1 cellular context compared by ENCODE assay signal in the genomic region with DNA sequence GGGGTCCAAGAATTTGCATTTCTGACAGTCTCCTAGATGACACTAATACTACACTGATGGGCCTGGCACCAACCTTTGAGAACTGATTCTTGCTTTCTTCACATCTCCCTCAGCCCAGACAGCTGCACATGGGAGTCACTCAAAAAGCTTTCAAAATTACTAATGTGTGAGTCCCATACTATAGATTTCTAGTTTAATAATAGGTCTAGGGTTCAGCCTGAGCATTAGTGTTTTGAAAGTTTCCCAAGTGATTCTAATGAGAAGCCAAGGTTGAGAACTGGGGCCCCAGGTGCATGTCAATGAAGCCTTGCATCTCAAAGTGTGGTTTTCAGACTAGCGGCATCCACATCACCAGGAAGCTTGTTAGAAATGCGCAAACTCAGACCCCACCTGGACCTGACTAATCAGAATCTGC.
TF ChIP-seq lines count a peak whose summit lies in the region.

No MANE protein-coding gene starts in this region.

TF ChIP-seq in GM23338, 12 proteins besides CTCF, POLR2A, EP300 and RAD21 (continued from another document):
- TF ChIP-seq, protein P1, sequence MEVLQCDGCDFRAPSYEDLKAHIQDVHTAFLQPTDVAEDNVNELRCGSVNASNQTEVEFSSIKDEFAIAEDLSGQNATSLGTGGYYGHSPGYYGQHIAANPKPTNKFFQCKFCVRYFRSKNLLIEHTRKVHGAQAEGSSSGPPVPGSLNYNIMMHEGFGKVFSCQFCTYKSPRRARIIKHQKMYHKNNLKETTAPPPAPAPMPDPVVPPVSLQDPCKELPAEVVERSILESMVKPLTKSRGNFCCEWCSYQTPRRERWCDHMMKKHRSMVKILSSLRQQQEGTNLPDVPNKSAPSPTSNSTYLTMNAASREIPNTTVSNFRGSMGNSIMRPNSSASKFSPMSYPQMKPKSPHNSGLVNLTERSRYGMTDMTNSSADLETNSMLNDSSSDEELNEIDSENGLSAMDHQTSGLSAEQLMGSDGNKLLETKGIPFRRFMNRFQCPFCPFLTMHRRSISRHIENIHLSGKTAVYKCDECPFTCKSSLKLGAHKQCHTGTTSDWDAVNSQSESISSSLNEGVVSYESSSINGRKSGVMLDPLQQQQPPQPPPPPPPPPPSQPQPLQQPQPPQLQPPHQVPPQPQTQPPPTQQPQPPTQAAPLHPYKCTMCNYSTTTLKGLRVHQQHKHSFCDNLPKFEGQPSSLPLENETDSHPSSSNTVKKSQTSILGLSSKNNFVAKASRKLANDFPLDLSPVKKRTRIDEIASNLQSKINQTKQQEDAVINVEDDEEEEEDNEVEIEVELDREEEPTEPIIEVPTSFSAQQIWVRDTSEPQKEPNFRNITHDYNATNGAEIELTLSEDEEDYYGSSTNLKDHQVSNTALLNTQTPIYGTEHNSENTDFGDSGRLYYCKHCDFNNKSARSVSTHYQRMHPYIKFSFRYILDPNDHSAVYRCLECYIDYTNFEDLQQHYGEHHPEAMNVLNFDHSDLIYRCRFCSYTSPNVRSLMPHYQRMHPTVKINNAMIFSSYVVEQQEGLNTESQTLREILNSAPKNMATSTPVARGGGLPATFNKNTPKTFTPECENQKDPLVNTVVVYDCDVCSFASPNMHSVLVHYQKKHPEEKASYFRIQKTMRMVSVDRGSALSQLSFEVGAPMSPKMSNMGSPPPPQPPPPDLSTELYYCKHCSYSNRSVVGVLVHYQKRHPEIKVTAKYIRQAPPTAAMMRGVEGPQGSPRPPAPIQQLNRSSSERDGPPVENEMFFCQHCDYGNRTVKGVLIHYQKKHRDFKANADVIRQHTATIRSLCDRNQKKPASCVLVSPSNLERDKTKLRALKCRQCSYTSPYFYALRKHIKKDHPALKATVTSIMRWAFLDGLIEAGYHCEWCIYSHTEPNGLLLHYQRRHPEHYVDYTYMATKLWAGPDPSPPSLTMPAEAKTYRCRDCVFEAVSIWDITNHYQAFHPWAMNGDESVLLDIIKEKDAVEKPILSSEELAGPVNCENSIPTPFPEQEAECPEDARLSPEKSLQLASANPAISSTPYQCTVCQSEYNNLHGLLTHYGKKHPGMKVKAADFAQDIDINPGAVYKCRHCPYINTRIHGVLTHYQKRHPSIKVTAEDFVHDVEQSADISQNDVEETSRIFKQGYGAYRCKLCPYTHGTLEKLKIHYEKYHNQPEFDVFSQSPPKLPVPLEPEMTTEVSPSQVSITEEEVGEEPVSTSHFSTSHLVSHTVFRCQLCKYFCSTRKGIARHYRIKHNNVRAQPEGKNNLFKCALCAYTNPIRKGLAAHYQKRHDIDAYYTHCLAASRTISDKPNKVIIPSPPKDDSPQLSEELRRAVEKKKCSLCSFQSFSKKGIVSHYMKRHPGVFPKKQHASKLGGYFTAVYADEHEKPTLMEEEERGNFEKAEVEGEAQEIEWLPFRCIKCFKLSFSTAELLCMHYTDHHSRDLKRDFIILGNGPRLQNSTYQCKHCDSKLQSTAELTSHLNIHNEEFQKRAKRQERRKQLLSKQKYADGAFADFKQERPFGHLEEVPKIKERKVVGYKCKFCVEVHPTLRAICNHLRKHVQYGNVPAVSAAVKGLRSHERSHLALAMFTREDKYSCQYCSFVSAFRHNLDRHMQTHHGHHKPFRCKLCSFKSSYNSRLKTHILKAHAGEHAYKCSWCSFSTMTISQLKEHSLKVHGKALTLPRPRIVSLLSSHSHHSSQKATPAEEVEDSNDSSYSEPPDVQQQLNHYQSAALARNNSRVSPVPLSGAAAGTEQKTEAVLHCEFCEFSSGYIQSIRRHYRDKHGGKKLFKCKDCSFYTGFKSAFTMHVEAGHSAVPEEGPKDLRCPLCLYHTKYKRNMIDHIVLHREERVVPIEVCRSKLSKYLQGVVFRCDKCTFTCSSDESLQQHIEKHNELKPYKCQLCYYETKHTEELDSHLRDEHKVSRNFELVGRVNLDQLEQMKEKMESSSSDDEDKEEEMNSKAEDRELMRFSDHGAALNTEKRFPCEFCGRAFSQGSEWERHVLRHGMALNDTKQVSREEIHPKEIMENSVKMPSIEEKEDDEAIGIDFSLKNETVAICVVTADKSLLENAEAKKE (CRISPR knock-in tag; IDR thresholded peaks at IDR 0.05): peak; percentile 77
- TF ChIP-seq STAT1 (IDR thresholded peaks at IDR 0.05; ENCODE audit: unreplicated experiment) (no peak), EZH2 (IDR thresholded peaks at IDR 0.05; ENCODE audit: low read depth, unreplicated experiment) (no peak), NANOG (IDR thresholded peaks at IDR 0.05; ENCODE audit: borderline replicate concordance) (peak; percentile 51; the same call in 1 of the 2 replicates)
